ENCODE assay signal across 1 cellular context in genomic region chr21:37268186-37268503, GRCh38.
TF ChIP-seq lines count a peak whose summit lies in the region.

No MANE protein-coding gene starts in this region.

TF ChIP-seq in GM12878, 131 proteins besides CTCF, POLR2A, EP300 and RAD21 (continued from another document):
- no peak for TF ChIP-seq ZNF687 (IDR thresholded peaks at IDR 0.05)
- no peak for TF ChIP-seq SP1 (IDR thresholded peaks at IDR 0.05; ENCODE audit: low read depth, low read length)
- no peak for TF ChIP-seq RAD51 (IDR thresholded peaks at IDR 0.05)
- TF ChIP-seq CBFB (IDR thresholded peaks at IDR 0.05; ENCODE audit: low read depth) = no peak
- peak in 1 of 2 experiments; percentile 51; a peak in 1 of 3 replicates for TF ChIP-seq EGR1 (IDR thresholded peaks at IDR 0.05; ENCODE audit: borderline replicate concordance in 1 of 2, low read depth in 2 of 2, low read length in 2 of 2)
- TF ChIP-seq YY1 (IDR thresholded peaks at IDR 0.05; ENCODE audit: low read depth, low read length) = no peak
- no peak for TF ChIP-seq ZBED1 (IDR thresholded peaks at IDR 0.05; ENCODE audit: borderline replicate concordance)
- no peak for TF ChIP-seq MTA2 (IDR thresholded peaks at IDR 0.05; ENCODE audit: low read depth)
- no peak for TF ChIP-seq E4F1 (IDR thresholded peaks at IDR 0.05; ENCODE audit: borderline replicate concordance, partially characterized antibody)
- TF ChIP-seq BCL3 (IDR thresholded peaks at IDR 0.05; ENCODE audit: borderline replicate concordance, insufficient read depth, low read depth, low read length, poor library complexity, severe bottlenecking) = peak; percentile 0
- no peak for TF ChIP-seq SMARCA5 (IDR thresholded peaks at IDR 0.05)
- TF ChIP-seq NFIC (IDR thresholded peaks at IDR 0.05; ENCODE audit: low read depth, low read length) = no peak
- TF ChIP-seq ZNF24 (IDR thresholded peaks at IDR 0.05) = no peak
- TF ChIP-seq NKRF (conservative IDR thresholded peaks at IDR 0.05) = no peak
- TF ChIP-seq PKNOX1 (IDR thresholded peaks at IDR 0.05) = no peak
- no peak for TF ChIP-seq CHD4 (IDR thresholded peaks at IDR 0.05)
- TF ChIP-seq SKIL (IDR thresholded peaks at IDR 0.05; ENCODE audit: low read depth, poor library complexity, severe bottlenecking) = no peak
- no peak for TF ChIP-seq CBX3 (IDR thresholded peaks at IDR 0.05; ENCODE audit: borderline replicate concordance, low read depth)
- no peak for TF ChIP-seq YBX1 (IDR thresholded peaks at IDR 0.05)
- TF ChIP-seq BCLAF1 (IDR thresholded peaks at IDR 0.05) = no peak
- TF ChIP-seq TCF7 (IDR thresholded peaks at IDR 0.05; ENCODE audit: borderline replicate concordance) = no peak
- no peak for TF ChIP-seq BHLHE40 (IDR thresholded peaks at IDR 0.05; ENCODE audit: borderline replicate concordance in 1 of 2, low read depth in 2 of 2, low read length in 1 of 2)
- TF ChIP-seq CREB1 (IDR thresholded peaks at IDR 0.05; ENCODE audit: low read depth) = no peak
- 0 out of 2 replicates have a peak, but pooled peaks have one; percentile 5 for TF ChIP-seq NR2F1 (conservative IDR thresholded peaks at IDR 0.05)
- TF ChIP-seq STAT1 (conservative IDR thresholded peaks at IDR 0.05) = no peak
